ENCODE assay signal across 1 cellular context in the genomic region with DNA sequence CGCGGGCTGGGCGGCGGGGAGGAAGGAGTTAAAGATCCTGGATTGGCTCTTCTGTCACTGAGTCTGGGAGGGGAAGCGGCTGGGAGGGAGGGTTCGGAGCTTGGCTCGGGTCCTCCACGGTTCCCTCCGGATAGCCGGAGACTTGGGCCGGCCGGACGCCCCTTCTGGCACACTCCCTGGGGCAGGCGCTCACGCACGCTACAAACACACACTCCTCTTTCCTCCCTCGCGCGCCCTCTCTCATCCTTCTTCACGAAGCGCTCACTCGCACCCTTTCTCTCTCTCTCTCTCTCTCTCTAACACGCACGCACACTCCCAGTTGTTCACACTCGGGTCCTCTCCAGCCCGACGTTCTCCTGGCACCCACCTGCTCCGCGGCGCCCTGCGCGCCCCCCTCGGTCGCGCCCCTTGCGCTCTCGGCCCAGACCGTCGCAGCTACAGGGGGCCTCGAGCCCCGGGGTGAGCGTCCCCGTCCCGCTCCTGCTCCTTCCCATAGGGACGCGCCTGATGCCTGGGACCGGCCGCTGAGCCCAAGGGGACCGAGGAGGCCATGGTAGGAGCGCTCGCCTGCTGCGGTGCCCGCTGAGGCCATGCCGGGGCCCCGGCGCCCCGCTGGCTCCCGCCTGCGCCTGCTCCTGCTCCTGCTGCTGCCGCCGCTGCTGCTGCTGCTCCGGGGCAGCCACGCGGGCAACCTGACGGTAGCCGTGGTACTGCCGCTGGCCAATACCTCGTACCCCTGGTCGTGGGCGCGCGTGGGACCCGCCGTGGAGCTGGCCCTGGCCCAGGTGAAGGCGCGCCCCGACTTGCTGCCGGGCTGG.
TF ChIP-seq lines count a peak whose summit lies in the region.

A gene (plus strand): TSS at position 170 of the 818 bp plus-strand sequence. CDS start 421 bp downstream, at position 591.

TF ChIP-seq in neural cell, 6 proteins besides CTCF, POLR2A, EP300 and RAD21 (continued from another document):
- TF ChIP-seq, protein P1, sequence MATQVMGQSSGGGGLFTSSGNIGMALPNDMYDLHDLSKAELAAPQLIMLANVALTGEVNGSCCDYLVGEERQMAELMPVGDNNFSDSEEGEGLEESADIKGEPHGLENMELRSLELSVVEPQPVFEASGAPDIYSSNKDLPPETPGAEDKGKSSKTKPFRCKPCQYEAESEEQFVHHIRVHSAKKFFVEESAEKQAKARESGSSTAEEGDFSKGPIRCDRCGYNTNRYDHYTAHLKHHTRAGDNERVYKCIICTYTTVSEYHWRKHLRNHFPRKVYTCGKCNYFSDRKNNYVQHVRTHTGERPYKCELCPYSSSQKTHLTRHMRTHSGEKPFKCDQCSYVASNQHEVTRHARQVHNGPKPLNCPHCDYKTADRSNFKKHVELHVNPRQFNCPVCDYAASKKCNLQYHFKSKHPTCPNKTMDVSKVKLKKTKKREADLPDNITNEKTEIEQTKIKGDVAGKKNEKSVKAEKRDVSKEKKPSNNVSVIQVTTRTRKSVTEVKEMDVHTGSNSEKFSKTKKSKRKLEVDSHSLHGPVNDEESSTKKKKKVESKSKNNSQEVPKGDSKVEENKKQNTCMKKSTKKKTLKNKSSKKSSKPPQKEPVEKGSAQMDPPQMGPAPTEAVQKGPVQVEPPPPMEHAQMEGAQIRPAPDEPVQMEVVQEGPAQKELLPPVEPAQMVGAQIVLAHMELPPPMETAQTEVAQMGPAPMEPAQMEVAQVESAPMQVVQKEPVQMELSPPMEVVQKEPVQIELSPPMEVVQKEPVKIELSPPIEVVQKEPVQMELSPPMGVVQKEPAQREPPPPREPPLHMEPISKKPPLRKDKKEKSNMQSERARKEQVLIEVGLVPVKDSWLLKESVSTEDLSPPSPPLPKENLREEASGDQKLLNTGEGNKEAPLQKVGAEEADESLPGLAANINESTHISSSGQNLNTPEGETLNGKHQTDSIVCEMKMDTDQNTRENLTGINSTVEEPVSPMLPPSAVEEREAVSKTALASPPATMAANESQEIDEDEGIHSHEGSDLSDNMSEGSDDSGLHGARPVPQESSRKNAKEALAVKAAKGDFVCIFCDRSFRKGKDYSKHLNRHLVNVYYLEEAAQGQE (IDR thresholded peaks at IDR 0.05; ENCODE audit: borderline replicate concordance) = no peak
